In the genomic region with DNA sequence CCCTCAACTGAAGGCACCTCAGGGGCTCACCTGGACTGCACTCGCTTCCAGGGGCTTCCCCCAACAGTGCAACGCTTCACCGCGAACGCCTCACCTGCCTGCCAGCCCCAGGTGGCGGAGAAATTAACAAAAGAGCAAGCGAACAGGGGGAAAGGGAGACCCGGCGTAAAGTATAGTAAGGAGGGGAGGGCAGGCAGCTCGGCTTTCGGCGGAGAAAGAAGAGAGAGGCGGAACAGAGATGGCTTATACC, we compare ENCODE assay signal across 1 cellular context.
TF ChIP-seq lines count a peak whose summit lies in the region.

No MANE protein-coding gene starts in this region.

TF ChIP-seq in HepG2, 621 proteins besides CTCF, POLR2A, EP300 and RAD21 (continued from another document):
- TF ChIP-seq, protein P1, sequence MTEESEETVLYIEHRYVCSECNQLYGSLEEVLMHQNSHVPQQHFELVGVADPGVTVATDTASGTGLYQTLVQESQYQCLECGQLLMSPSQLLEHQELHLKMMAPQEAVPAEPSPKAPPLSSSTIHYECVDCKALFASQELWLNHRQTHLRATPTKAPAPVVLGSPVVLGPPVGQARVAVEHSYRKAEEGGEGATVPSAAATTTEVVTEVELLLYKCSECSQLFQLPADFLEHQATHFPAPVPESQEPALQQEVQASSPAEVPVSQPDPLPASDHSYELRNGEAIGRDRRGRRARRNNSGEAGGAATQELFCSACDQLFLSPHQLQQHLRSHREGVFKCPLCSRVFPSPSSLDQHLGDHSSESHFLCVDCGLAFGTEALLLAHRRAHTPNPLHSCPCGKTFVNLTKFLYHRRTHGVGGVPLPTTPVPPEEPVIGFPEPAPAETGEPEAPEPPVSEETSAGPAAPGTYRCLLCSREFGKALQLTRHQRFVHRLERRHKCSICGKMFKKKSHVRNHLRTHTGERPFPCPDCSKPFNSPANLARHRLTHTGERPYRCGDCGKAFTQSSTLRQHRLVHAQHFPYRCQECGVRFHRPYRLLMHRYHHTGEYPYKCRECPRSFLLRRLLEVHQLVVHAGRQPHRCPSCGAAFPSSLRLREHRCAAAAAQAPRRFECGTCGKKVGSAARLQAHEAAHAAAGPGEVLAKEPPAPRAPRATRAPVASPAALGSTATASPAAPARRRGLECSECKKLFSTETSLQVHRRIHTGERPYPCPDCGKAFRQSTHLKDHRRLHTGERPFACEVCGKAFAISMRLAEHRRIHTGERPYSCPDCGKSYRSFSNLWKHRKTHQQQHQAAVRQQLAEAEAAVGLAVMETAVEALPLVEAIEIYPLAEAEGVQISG (CRISPR knock-in tag; IDR thresholded peaks at IDR 0.05) = 0 out of 2 replicates have a peak, but pooled peaks have one; percentile 27
- TF ChIP-seq KAT2B (IDR thresholded peaks at IDR 0.05; ENCODE audit: borderline replicate concordance, low read depth, low read length) (no peak), CBX1 (IDR thresholded peaks at IDR 0.05; ENCODE audit: low read depth) (no peak), SALL2 (CRISPR knock-in tag; IDR thresholded peaks at IDR 0.05) (peak; percentile 46; the same call in 1 of the 2 replicates), FIP1L1 (IDR thresholded peaks at IDR 0.05; ENCODE audit: borderline replicate concordance, insufficient read depth, low read depth, low read length) (no peak), TEAD3 (CRISPR knock-in tag; optimal IDR thresholded peaks at IDR 0.05; ENCODE audit: borderline replicate concordance) (no peak), HDAC1 (CRISPR knock-in tag; IDR thresholded peaks at IDR 0.05) (0 out of 2 replicates have a peak, but pooled peaks have one; percentile 30), MAZ (IDR thresholded peaks at IDR 0.05; ENCODE audit: borderline replicate concordance, low read depth, low read length) (no peak), MAZ (CRISPR knock-in tag; IDR thresholded peaks at IDR 0.05; ENCODE audit: low read depth) (0 out of 2 replicates have a peak, but pooled peaks have one; percentile 5), ZSCAN30 (CRISPR knock-in tag; IDR thresholded peaks at IDR 0.05) (no peak), ZBTB3 (CRISPR knock-in tag; IDR thresholded peaks at IDR 0.05; ENCODE audit: borderline replicate concordance, low read depth) (no peak), GABPB1 (CRISPR knock-in tag; IDR thresholded peaks at IDR 0.05) (0 out of 2 replicates have a peak, but pooled peaks have one; percentile 14), ZNF24 (IDR thresholded peaks at IDR 0.05) (no peak), ZBTB21 (CRISPR knock-in tag; IDR thresholded peaks at IDR 0.05) (no peak), ISL2 (CRISPR knock-in tag; IDR thresholded peaks at IDR 0.05) (no peak), SMYD3 (CRISPR knock-in tag; IDR thresholded peaks at IDR 0.05) (0 out of 2 replicates have a peak, but pooled peaks have one; percentile 38), ZNF354B (CRISPR knock-in tag; IDR thresholded peaks at IDR 0.05) (0 out of 2 replicates have a peak, but pooled peaks have one; percentile 52), MYC (CRISPR knock-in tag; IDR thresholded peaks at IDR 0.05; ENCODE audit: borderline replicate concordance) (peak; percentile 42; the same call in 1 of the 2 replicates), JUN (CRISPR knock-in tag; IDR thresholded peaks at IDR 0.05) (no peak), SAP130 (CRISPR knock-in tag; IDR thresholded peaks at IDR 0.05; ENCODE audit: low read depth) (peak; percentile 9; the same call in 1 of the 2 replicates), ZSCAN9 (CRISPR knock-in tag; IDR thresholded peaks at IDR 0.05; ENCODE audit: borderline replicate concordance) (0 out of 2 replicates have a peak, but pooled peaks have one; percentile 1), ZNF101 (CRISPR knock-in tag; IDR thresholded peaks at IDR 0.05; ENCODE audit: borderline replicate concordance, low read depth) (no peak)
- TF ChIP-seq, protein P2, sequence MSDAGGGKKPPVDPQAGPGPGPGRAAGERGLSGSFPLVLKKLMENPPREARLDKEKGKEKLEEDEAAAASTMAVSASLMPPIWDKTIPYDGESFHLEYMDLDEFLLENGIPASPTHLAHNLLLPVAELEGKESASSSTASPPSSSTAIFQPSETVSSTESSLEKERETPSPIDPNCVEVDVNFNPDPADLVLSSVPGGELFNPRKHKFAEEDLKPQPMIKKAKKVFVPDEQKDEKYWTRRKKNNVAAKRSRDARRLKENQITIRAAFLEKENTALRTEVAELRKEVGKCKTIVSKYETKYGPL (CRISPR knock-in tag; IDR thresholded peaks at IDR 0.05) = no peak
- TF ChIP-seq, protein P3, sequence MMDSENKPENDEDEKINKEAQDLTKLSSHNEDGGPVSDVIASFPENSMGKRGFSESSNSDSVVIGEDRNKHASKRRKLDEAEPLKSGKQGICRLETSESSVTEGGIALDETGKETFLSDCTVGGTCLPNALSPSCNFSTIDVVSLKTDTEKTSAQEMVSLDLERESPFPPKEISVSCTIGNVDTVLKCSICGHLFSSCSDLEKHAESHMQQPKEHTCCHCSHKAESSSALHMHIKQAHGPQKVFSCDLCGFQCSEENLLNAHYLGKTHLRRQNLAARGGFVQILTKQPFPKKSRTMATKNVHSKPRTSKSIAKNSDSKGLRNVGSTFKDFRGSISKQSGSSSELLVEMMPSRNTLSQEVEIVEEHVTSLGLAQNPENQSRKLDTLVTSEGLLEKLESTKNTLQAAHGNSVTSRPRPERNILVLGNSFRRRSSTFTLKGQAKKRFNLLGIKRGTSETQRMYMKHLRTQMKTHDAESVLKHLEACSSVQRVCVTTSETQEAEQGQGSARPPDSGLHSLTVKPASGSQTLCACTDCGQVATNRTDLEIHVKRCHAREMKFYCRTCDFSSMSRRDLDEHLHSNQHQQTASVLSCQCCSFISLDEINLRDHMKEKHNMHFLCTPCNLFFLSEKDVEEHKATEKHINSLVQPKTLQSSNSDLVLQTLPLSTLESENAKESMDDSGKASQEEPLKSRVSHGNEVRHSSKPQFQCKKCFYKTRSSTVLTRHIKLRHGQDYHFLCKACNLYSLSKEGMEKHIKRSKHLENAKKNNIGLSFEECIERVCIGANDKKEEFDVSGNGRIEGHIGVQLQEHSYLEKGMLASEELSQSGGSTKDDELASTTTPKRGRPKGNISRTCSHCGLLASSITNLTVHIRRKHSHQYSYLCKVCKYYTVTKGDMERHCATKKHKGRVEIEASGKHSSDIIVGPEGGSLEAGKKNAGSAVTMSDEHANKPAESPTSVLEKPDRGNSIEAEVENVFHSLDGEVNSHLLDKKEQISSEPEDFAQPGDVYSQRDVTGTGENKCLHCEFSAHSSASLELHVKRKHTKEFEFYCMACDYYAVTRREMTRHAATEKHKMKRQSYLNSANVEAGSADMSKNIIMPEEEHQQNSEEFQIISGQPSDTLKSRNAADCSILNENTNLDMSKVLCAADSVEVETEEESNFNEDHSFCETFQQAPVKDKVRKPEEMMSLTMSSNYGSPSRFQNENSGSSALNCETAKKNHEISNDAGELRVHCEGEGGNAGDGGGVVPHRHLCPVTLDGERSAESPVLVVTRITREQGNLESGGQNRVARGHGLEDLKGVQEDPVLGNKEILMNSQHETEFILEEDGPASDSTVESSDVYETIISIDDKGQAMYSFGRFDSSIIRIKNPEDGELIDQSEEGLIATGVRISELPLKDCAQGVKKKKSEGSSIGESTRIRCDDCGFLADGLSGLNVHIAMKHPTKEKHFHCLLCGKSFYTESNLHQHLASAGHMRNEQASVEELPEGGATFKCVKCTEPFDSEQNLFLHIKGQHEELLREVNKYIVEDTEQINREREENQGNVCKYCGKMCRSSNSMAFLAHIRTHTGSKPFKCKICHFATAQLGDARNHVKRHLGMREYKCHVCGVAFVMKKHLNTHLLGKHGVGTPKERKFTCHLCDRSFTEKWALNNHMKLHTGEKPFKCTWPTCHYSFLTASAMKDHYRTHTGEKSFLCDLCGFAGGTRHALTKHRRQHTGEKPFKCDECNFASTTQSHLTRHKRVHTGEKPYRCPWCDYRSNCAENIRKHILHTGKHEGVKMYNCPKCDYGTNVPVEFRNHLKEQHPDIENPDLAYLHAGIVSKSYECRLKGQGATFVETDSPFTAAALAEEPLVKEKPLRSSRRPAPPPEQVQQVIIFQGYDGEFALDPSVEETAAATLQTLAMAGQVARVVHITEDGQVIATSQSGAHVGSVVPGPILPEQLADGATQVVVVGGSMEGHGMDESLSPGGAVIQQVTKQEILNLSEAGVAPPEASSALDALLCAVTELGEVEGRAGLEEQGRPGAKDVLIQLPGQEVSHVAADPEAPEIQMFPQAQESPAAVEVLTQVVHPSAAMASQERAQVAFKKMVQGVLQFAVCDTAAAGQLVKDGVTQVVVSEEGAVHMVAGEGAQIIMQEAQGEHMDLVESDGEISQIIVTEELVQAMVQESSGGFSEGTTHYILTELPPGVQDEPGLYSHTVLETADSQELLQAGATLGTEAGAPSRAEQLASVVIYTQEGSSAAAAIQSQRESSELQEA (CRISPR knock-in tag; IDR thresholded peaks at IDR 0.05; ENCODE audit: not compliant biosample characterization) = no peak
- TF ChIP-seq, protein P4, sequence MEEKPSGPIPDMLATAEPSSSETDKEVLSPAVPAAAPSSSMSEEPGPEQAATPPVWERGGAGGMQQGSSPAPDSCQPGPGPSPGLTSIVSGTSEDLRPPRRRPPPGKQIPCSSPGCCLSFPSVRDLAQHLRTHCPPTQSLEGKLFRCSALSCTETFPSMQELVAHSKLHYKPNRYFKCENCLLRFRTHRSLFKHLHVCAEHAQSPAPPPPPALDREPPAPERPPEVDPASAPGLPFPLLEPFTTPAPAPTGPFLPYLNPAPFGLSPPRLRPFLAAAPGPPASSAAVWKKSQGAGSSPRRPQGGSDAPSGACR (CRISPR knock-in tag; IDR thresholded peaks at IDR 0.05) = no peak
- TF ChIP-seq, protein P5, sequence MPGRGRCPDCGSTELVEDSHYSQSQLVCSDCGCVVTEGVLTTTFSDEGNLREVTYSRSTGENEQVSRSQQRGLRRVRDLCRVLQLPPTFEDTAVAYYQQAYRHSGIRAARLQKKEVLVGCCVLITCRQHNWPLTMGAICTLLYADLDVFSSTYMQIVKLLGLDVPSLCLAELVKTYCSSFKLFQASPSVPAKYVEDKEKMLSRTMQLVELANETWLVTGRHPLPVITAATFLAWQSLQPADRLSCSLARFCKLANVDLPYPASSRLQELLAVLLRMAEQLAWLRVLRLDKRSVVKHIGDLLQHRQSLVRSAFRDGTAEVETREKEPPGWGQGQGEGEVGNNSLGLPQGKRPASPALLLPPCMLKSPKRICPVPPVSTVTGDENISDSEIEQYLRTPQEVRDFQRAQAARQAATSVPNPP (CRISPR knock-in tag; IDR thresholded peaks at IDR 0.05) = 0 out of 2 replicates have a peak, but pooled peaks have one; percentile 26
- TF ChIP-seq, protein P6, sequence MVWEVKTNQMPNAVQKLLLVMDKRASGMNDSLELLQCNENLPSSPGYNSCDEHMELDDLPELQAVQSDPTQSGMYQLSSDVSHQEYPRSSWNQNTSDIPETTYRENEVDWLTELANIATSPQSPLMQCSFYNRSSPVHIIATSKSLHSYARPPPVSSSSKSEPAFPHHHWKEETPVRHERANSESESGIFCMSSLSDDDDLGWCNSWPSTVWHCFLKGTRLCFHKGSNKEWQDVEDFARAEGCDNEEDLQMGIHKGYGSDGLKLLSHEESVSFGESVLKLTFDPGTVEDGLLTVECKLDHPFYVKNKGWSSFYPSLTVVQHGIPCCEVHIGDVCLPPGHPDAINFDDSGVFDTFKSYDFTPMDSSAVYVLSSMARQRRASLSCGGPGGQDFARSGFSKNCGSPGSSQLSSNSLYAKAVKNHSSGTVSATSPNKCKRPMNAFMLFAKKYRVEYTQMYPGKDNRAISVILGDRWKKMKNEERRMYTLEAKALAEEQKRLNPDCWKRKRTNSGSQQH (CRISPR knock-in tag; IDR thresholded peaks at IDR 0.05; ENCODE audit: low read depth) = no peak
TF ChIP-seq in HepG2: peak in this region for 12.
